In the genomic region with DNA sequence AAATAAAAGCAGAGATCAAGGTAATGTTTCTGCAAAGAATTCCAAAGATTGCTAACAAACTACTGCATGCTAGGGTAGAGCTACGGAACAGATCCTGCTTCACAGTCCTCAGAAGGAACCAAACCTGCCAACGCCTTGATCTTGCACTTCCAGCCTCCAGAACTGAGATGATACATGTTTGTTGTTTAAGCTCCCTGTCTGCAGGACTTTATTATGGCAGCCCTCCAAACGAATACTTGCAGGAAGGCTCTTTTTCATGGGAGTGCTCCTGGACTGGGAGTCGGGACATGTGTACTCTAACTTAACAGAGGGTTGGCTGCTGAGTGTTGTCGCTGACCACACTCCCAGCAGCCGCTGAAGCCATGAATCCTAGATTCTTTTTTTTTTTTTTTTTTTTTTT, we compare ENCODE assay signal across 14 cellular contexts.
DNase-seq lines count a peak whose midpoint lies in the region; ATAC-seq and TF ChIP-seq lines count a peak whose summit lies in the region.
"Had no signal": no experiment of that assay in that cellular context is flagged by ENCODE, and none has a peak within 500 bp of the region (broad histone marks: within the 10 kb centered on the region; RNA-seq: fewer than 3 reads in every experiment).

No MANE protein-coding gene starts in this region.

- H3K27ac ChIP-seq in RWPE2 (ENCODE audit: poor library complexity, severe bottlenecking) (peak overlapping the region; percentile 70), esophagus squamous epithelium (no peak overlapping the region)
- H3K27ac ChIP-seq: GM23248 had no signal

- intact Hi-C loops in esophagus squamous epithelium (cut with DNase I): no loop called here

- H3K4me1 ChIP-seq in RWPE2 (ENCODE audit: insufficient read depth, poor library complexity, severe bottlenecking): no peaks in the 10 kb centered on the region
- peaks cover 0 to 20% (median 6%) of the 10 kb centered on the region in 3 donors for H3K4me1 ChIP-seq in esophagus squamous epithelium

- H3K4me3 ChIP-seq in RWPE2 (ENCODE audit: severe bottlenecking) (no peak overlapping the region), esophagus squamous epithelium (no peak overlapping the region)
- H3K4me3 ChIP-seq: GM23248 had no signal

- H3K9me3 ChIP-seq in RWPE2 (ENCODE audit: severe bottlenecking): no peaks in the 10 kb centered on the region
- H3K9me3 ChIP-seq in esophagus squamous epithelium: no peaks in the 10 kb centered on the region

- DNase-seq in M059J (ENCODE audit: low read depth) (peak; percentile 68), RWPE2 (ENCODE audit: low spot score) (no peak), inferior parietal cortex (ENCODE audit: extremely low spot score) (peak; percentile 17), NCI-H1436 (lab: John Stamatoyannopoulos, UW) (no peak), esophagus squamous epithelium (lab: John Stamatoyannopoulos, UW) (no peak)
- DNase-seq: C1 segment of cervical spinal cord; CD4-positive, alpha-beta memory T cell; COR-L47; DMS153; DND-41; GM23248; H7 had no signal

- TF ChIP-seq CTCF in RWPE2 (IDR thresholded peaks at IDR 0.05; ENCODE audit: poor library complexity, severe bottlenecking) (no peak), esophagus squamous epithelium (IDR thresholded peaks at IDR 0.05) (no peak)

- H3K36me3 ChIP-seq in RWPE2 (ENCODE audit: low read depth) (no peaks in the 10 kb centered on the region), esophagus squamous epithelium (no peaks in the 10 kb centered on the region)

- no peak for TF ChIP-seq POLR2A in esophagus squamous epithelium (IDR thresholded peaks at IDR 0.05)

- H3K27me3 ChIP-seq in RWPE2 (ENCODE audit: insufficient read depth, poor library complexity, severe bottlenecking) (no peaks in the 10 kb centered on the region), esophagus squamous epithelium (peaks cover 0 to 4% (median 0%) of the 10 kb centered on the region in 4 donors)

- 47 to 48% methylated on average over 6 of the region's 6 CpGs for WGBS in esophagus squamous epithelium, 2 donors

- no peak; the same call in 1 of the 3 replicates for ATAC-seq in RWPE2 (ENCODE audit: low read depth)
- ATAC-seq in GM19452 (IDR thresholded peaks at IDR 0.05; ENCODE audit: unreplicated experiment): no peak
- ATAC-seq: HCT116 had no signal

Comparison
In these comparisons a context has a peak if more than half of its experiments do, and no peak if none do; other contexts are left out.
1. DNase-seq: peak in M059J (single experiment) and inferior parietal cortex (single experiment); none in RWPE2 (single experiment), NCI-H1436 (single experiment) and esophagus squamous epithelium (single experiment).